ENCODE assay signal across 11 cellular contexts in genomic region chr1:204087893-204088528, GRCh38. TPM values are rescaled to one million over a fixed set of nuclear protein-coding genes. Genes with fewer than 3 reads are reported as not detected.
DNase-seq lines count a peak whose midpoint lies in the region; ATAC-seq and TF ChIP-seq lines count a peak whose summit lies in the region.
"Had no signal": no experiment of that assay in that cellular context is flagged by ENCODE, and none has a peak within 500 bp of the region (broad histone marks: within the 10 kb centered on the region; RNA-seq: fewer than 3 reads in every experiment).

No MANE protein-coding gene starts in this region.

- H4K91ac ChIP-seq in neuronal stem cell (ENCODE audit: low read depth, low read length, poor library complexity), result no peak overlapping the region

- intact Hi-C loops in activated CD4-positive, alpha-beta memory T cell treated with anti-CD3 and anti-CD28 coated beads for 36 hours (cut with micrococcal nuclease), result no loop called here
- intact Hi-C loops in esophagus squamous epithelium (cut with DNase I), result no loop called here
- intact Hi-C loops in activated CD4-positive, alpha-beta T cell treated with anti-CD3 and anti-CD28 coated beads for 36 hours (cut with DNase I, micrococcal nuclease), result no loop called here

- H2BK120ac ChIP-seq in neuronal stem cell (ENCODE audit: low read depth, low read length), result no peak overlapping the region

- H3K4me1 Mint-ChIP-seq in activated CD4-positive, alpha-beta memory T cell treated with anti-CD3 and anti-CD28 coated beads, Interleukin-2, amount 10 ng/mL, durations not matched to agents 7 days and 5 days, result peaks cover 5% of the 10 kb centered on the region
- peaks cover 3% of the 10 kb centered on the region for H3K4me1 Mint-ChIP-seq in activated CD4-positive, alpha-beta memory T cell treated with anti-CD3 and anti-CD28 coated beads for 36 hours (ENCODE audit: low read depth)
- H3K4me1 Mint-ChIP-seq in activated CD4-positive, alpha-beta T cell treated with anti-CD3 and anti-CD28 coated beads for 36 hours, result no peaks in the 10 kb centered on the region

- no peak overlapping the region for H2AFZ ChIP-seq in neuronal stem cell (ENCODE audit: low read length)

- H3K79me1 ChIP-seq in neuronal stem cell (ENCODE audit: low read depth, low read length), result peaks cover 2% of the 10 kb centered on the region

- TF ChIP-seq CTCF in esophagus squamous epithelium (IDR thresholded peaks at IDR 0.05) (no peak), upper lobe of left lung (IDR thresholded peaks at IDR 0.05) (no peak)

- H3K14ac ChIP-seq in neuronal stem cell (ENCODE audit: low read length), result no peak overlapping the region

- H3K36me3 ChIP-seq in esophagus squamous epithelium (no peaks in the 10 kb centered on the region), neuronal stem cell (replicated peaks in 1 of 2; ENCODE audit: control insufficient read depth in 2 of 2, insufficient read depth in 2 of 2, low read length in 2 of 2) (peaks cover 0 to 21% of the 10 kb centered on the region in 2 donors), upper lobe of left lung (no peaks in the 10 kb centered on the region)
- H3K36me3 ChIP-seq: MG63 had no signal

- H3K4me2 ChIP-seq in neuronal stem cell (ENCODE audit: insufficient read depth, low read length, poor library complexity, severe bottlenecking), result no peak overlapping the region

- H3K4me1 ChIP-seq in esophagus squamous epithelium, result peaks cover 39 to 97% (median 46%) of the 10 kb centered on the region in 3 donors
- H3K4me1 ChIP-seq in neuronal stem cell (ENCODE audit: control insufficient read depth in 2 of 2, insufficient read depth in 1 of 2, low read depth in 1 of 2, low read length in 2 of 2), result peaks cover 50% of the 10 kb centered on the region in 2 donors
- H3K4me1 ChIP-seq in upper lobe of left lung, result peaks cover 91 to 95% (median 94%) of the 10 kb centered on the region in 4 donors

- no peak overlapping the region for H3K4ac ChIP-seq in neuronal stem cell (ENCODE audit: low read length)

- H2AK5ac ChIP-seq in neuronal stem cell (ENCODE audit: low read depth, low read length), result peak overlapping the region; percentile 66

- H3K27ac ChIP-seq in esophagus squamous epithelium (peak overlapping the region; percentile 67 to 91 (median 88)), neuronal stem cell (replicated peaks; ENCODE audit: low read length) (no peak overlapping the region), upper lobe of left lung (peak overlapping the region; percentile 77 to 92 (median 90))

- H3K9ac ChIP-seq in neuronal stem cell (ENCODE audit: low read depth, low read length, poor library complexity), result no peak overlapping the region

- no peaks in the 10 kb centered on the region for H3K9me3 Mint-ChIP-seq in activated CD4-positive, alpha-beta memory T cell treated with anti-CD3 and anti-CD28 coated beads, Interleukin-2, amount 10 ng/mL, durations not matched to agents 7 days and 5 days
- H3K9me3 Mint-ChIP-seq in activated CD4-positive, alpha-beta memory T cell treated with anti-CD3 and anti-CD28 coated beads for 36 hours, result no peaks in the 10 kb centered on the region
- no peaks in the 10 kb centered on the region for H3K9me3 Mint-ChIP-seq in activated CD4-positive, alpha-beta T cell treated with anti-CD3 and anti-CD28 coated beads for 36 hours (ENCODE audit: low read depth)
- H3K9me3 Mint-ChIP-seq: T-cell had no signal

- ATAC-seq in upper lobe of left lung (ENCODE audit: low FRiP score in 2 of 2), result no peak
- no peak for ATAC-seq in activated CD4-positive, alpha-beta T cell treated with anti-CD3 and anti-CD28 coated beads for 36 hours

- no peak for DNase-seq in activated CD4-positive, alpha-beta memory T cell treated with anti-CD3 and anti-CD28 coated beads, Interleukin-2, amount 10 ng/mL, durations not matched to agents 7 days and 5 days
- DNase-seq in activated CD4-positive, alpha-beta memory T cell treated with anti-CD3 and anti-CD28 coated beads for 36 hours, result no peak
- DNase-seq in esophagus squamous epithelium (lab: John Stamatoyannopoulos, UW) (no peak), neuronal stem cell (ENCODE audit: low spot score) (no peak), upper lobe of left lung (no peak), NCI-H510A treated with DMSO at 0.1 percent for 48 hours (lab: John Stamatoyannopoulos, UW) (no peak), H4 (ENCODE audit: low spot score) (no peak)
- DNase-seq in activated CD4-positive, alpha-beta T cell treated with anti-CD3 and anti-CD28 coated beads for 36 hours, result no peak
- DNase-seq: activated CD8-positive, alpha-beta memory T cell treated with anti-CD3 and anti-CD28 coated beads, Interleukin-2, amount 50 U/mL, for 48 hours; MG63; T-cell had no signal

- POLR2A ChIA-PET in activated CD4-positive, alpha-beta memory T cell treated with anti-CD3 and anti-CD28 coated beads, Interleukin-2, amount 10 ng/mL, durations not matched to agents 7 days and 5 days (lab: Charles Lee), result no interaction called here
- POLR2A ChIA-PET in activated CD4-positive, alpha-beta memory T cell treated with anti-CD3 and anti-CD28 coated beads for 36 hours (lab: Charles Lee), result no interaction called here
- POLR2A ChIA-PET in activated CD4-positive, alpha-beta T cell treated with anti-CD3 and anti-CD28 coated beads for 36 hours (lab: Charles Lee), result no interaction called here

- H3K36me3 Mint-ChIP-seq in activated CD4-positive, alpha-beta memory T cell treated with anti-CD3 and anti-CD28 coated beads, Interleukin-2, amount 10 ng/mL, durations not matched to agents 7 days and 5 days (ENCODE audit: low read depth), result no peaks in the 10 kb centered on the region
- H3K36me3 Mint-ChIP-seq in activated CD4-positive, alpha-beta memory T cell treated with anti-CD3 and anti-CD28 coated beads for 36 hours, result no peaks in the 10 kb centered on the region
- H3K36me3 Mint-ChIP-seq in activated CD4-positive, alpha-beta T cell treated with anti-CD3 and anti-CD28 coated beads for 36 hours (ENCODE audit: low read depth), result no peaks in the 10 kb centered on the region
- H3K36me3 Mint-ChIP-seq: T-cell had no signal

- H3K27me3 ChIP-seq in esophagus squamous epithelium (no peaks in the 10 kb centered on the region), neuronal stem cell (ENCODE audit: control insufficient read depth in 3 of 3, insufficient read depth in 3 of 3, low read depth in 1 of 3, low read length in 3 of 3) (no peaks in the 10 kb centered on the region), upper lobe of left lung (no peaks in the 10 kb centered on the region)
- H3K27me3 ChIP-seq: MG63 had no signal

- H3K9me3 ChIP-seq in esophagus squamous epithelium (no peaks in the 10 kb centered on the region), neuronal stem cell (replicated peaks in 1 of 2; ENCODE audit: control insufficient read depth in 2 of 2, insufficient read depth in 1 of 2, low read depth in 1 of 2, low read length in 2 of 2) (no peaks in the 10 kb centered on the region), upper lobe of left lung (no peaks in the 10 kb centered on the region)
- H3K9me3 ChIP-seq: MG63 had no signal

- no peak for TF ChIP-seq EP300 in upper lobe of left lung (IDR thresholded peaks at IDR 0.05)

- no peak overlapping the region for H3K23ac ChIP-seq in neuronal stem cell (ENCODE audit: low read depth, low read length, poor library complexity)

- no peak for TF ChIP-seq POLR2A in esophagus squamous epithelium (IDR thresholded peaks at IDR 0.05)
- no peak for TF ChIP-seq POLR2A in upper lobe of left lung (IDR thresholded peaks at IDR 0.05)

- 79 to 86% methylated on average over 4 to 6 of the region's 7 CpGs for WGBS in esophagus squamous epithelium, 2 donors
- no CpG with 5 or more reads among the region's 7 CpGs for WGBS in neuronal stem cell (ENCODE audit: extremely low coverage in 2 of 2, insufficient read length in 2 of 2, insufficient replicate concordance in 1 of 2), 2 donors
- WGBS in upper lobe of left lung, 2 donors, result 40 to 70% methylated on average over 7 of the region's 7 CpGs

- H2BK5ac ChIP-seq in neuronal stem cell (ENCODE audit: low read length), result no peak overlapping the region

- H3K4me3 ChIP-seq in esophagus squamous epithelium (peak overlapping the region in 1 of 4 donors; percentile 44), neuronal stem cell (ENCODE audit: low read length in 2 of 2) (no peak overlapping the region), upper lobe of left lung (peak overlapping the region in 1 of 4 donors; percentile 4)
- H3K4me3 ChIP-seq: MG63 had no signal

- no peak overlapping the region for H3K4me3 Mint-ChIP-seq in activated CD4-positive, alpha-beta memory T cell treated with anti-CD3 and anti-CD28 coated beads, Interleukin-2, amount 10 ng/mL, durations not matched to agents 7 days and 5 days
- no peak overlapping the region for H3K4me3 Mint-ChIP-seq in activated CD4-positive, alpha-beta memory T cell treated with anti-CD3 and anti-CD28 coated beads for 36 hours
- H3K4me3 Mint-ChIP-seq in activated CD4-positive, alpha-beta T cell treated with anti-CD3 and anti-CD28 coated beads for 36 hours, result no peak overlapping the region
- H3K4me3 Mint-ChIP-seq: T-cell had no signal

- peak overlapping the region; percentile 55 for H3K27ac Mint-ChIP-seq in activated CD4-positive, alpha-beta memory T cell treated with anti-CD3 and anti-CD28 coated beads, Interleukin-2, amount 10 ng/mL, durations not matched to agents 7 days and 5 days
- H3K27ac Mint-ChIP-seq in activated CD4-positive, alpha-beta memory T cell treated with anti-CD3 and anti-CD28 coated beads for 36 hours, result no peak overlapping the region
- H3K27ac Mint-ChIP-seq in activated CD4-positive, alpha-beta T cell treated with anti-CD3 and anti-CD28 coated beads for 36 hours, result no peak overlapping the region

- H3K27me3 Mint-ChIP-seq in activated CD4-positive, alpha-beta memory T cell treated with anti-CD3 and anti-CD28 coated beads, Interleukin-2, amount 10 ng/mL, durations not matched to agents 7 days and 5 days, result no peaks in the 10 kb centered on the region
- H3K27me3 Mint-ChIP-seq in activated CD4-positive, alpha-beta memory T cell treated with anti-CD3 and anti-CD28 coated beads for 36 hours, result no peaks in the 10 kb centered on the region
- no peaks in the 10 kb centered on the region for H3K27me3 Mint-ChIP-seq in activated CD4-positive, alpha-beta T cell treated with anti-CD3 and anti-CD28 coated beads for 36 hours

- H3K18ac ChIP-seq in neuronal stem cell (ENCODE audit: low read length), result peak overlapping the region; percentile 54

- H2BK12ac ChIP-seq in neuronal stem cell (ENCODE audit: low read length), result no peak overlapping the region

- CTCF ChIA-PET in activated CD4-positive, alpha-beta memory T cell treated with anti-CD3 and anti-CD28 coated beads, Interleukin-2, amount 10 ng/mL, durations not matched to agents 7 days and 5 days (lab: Charles Lee), result no interaction called here
- CTCF ChIA-PET in activated CD4-positive, alpha-beta memory T cell treated with anti-CD3 and anti-CD28 coated beads for 36 hours (lab: Charles Lee), result no interaction called here
- CTCF ChIA-PET in activated CD4-positive, alpha-beta T cell treated with anti-CD3 and anti-CD28 coated beads for 36 hours (lab: Charles Lee), result no interaction called here

- no peak overlapping the region for H2BK15ac ChIP-seq in neuronal stem cell (ENCODE audit: low read length)

- no peak overlapping the region for H4K8ac ChIP-seq in neuronal stem cell (ENCODE audit: low read depth, low read length)

RNA-seq across cellular contexts. Expression of gene SOX13, which starts 15.1 kb away (rescaled TPM):
- 1 to 10 TPM; 7.4 to 7.8 TPM for total RNA-seq in activated CD4-positive, alpha-beta memory T cell treated with anti-CD3 and anti-CD28 coated beads, Interleukin-2, amount 10 ng/mL, durations not matched to agents 7 days and 5 days
- 1 to 10 TPM; 4.6 to 5.8 TPM for total RNA-seq in activated CD4-positive, alpha-beta memory T cell treated with anti-CD3 and anti-CD28 coated beads for 36 hours
- 10 to 100 TPM in 3 of 4 donors, 1 to 10 TPM in 1; 9.0 to 21.2 (median 14.5) TPM for total RNA-seq in esophagus squamous epithelium
- polyA plus RNA-seq in neuronal stem cell (2013, experiment 1 of 2), result 16.2 TPM
- polyA plus RNA-seq in neuronal stem cell (2013, experiment 2 of 2), result 16.8 TPM
- 10 to 100 TPM; 33.8 to 76.5 (median 63.9) TPM for total RNA-seq in upper lobe of left lung
- total RNA-seq in activated CD4-positive, alpha-beta T cell treated with anti-CD3 and anti-CD28 coated beads for 36 hours, result 1 to 10 TPM in 1 of 2 experiments, under 1 TPM in 1; 0.73 to 1.1 TPM
- total RNA-seq in H4 (2014; rRNA removed; shearing (Covaris generic)), result 1.4 TPM in 2 replicates
